Comparison of ENCODE assay signal across 21 cellular contexts in genomic region chr5:146796144-146796543, GRCh38.
"Had no signal": no experiment of that assay in that cellular context is flagged by ENCODE, and none has a peak within 500 bp of the region (broad histone marks: within the 10 kb centered on the region; RNA-seq: fewer than 3 reads in every experiment).

No MANE protein-coding gene starts in this region.

- H3K36me3 Mint-ChIP-seq: activated CD4-positive, alpha-beta memory T cell treated with anti-CD3 and anti-CD28 coated beads for 36 hours; activated naive CD8-positive, alpha-beta T cell treated with anti-CD3 and anti-CD28 coated beads for 36 hours; naive thymus-derived CD4-positive, alpha-beta T cell had no signal

- H3K27me3 Mint-ChIP-seq: activated CD4-positive, alpha-beta memory T cell treated with anti-CD3 and anti-CD28 coated beads for 36 hours; activated naive CD8-positive, alpha-beta T cell treated with anti-CD3 and anti-CD28 coated beads for 36 hours; activated T-cell treated with anti-CD3 and anti-CD28 coated beads, Interleukin-2, amount 50 U/mL, for 24 hours; naive thymus-derived CD4-positive, alpha-beta T cell had no signal

- H3K9me3 Mint-ChIP-seq: activated CD4-positive, alpha-beta memory T cell treated with anti-CD3 and anti-CD28 coated beads for 36 hours; activated naive CD8-positive, alpha-beta T cell treated with anti-CD3 and anti-CD28 coated beads for 36 hours; activated T-cell treated with anti-CD3 and anti-CD28 coated beads, Interleukin-2, amount 50 U/mL, for 24 hours; naive thymus-derived CD4-positive, alpha-beta T cell; T-helper 1 cell treated with Interleukin-12 subunit alpha and Interleukin-12 subunit beta and Interleukin-4 antibody, amounts not matched to agents 30 μg/mL and 1 μg/mL, for 36 hours had no signal

- H3K9me3 ChIP-seq: breast epithelium, left lung, pancreas, psoas muscle, thyroid gland had no signal

- ATAC-seq: left lung; naive thymus-derived CD4-positive, alpha-beta T cell; pancreas; psoas muscle; right cardiac atrium; stimulated activated naive CD8-positive, alpha-beta T cell treated with anti-CD3 and anti-CD28 coated beads, Interleukin-15, Interleukin-2, amounts not matched to agents 100 U/mL and 50 U/mL, for 24 hours had no signal

- H3K36me3 ChIP-seq: breast epithelium, left lung, pancreas, thyroid gland had no signal

- H3K4me3 Mint-ChIP-seq: activated CD4-positive, alpha-beta memory T cell treated with anti-CD3 and anti-CD28 coated beads for 36 hours; activated naive CD8-positive, alpha-beta T cell treated with anti-CD3 and anti-CD28 coated beads for 36 hours; activated T-cell treated with anti-CD3 and anti-CD28 coated beads, Interleukin-2, amount 50 U/mL, for 24 hours; naive thymus-derived CD4-positive, alpha-beta T cell; T-helper 1 cell treated with Interleukin-12 subunit alpha and Interleukin-12 subunit beta and Interleukin-4 antibody, amounts not matched to agents 30 μg/mL and 1 μg/mL, for 36 hours had no signal

- DNase-seq: activated CD4-positive, alpha-beta memory T cell treated with anti-CD3 and anti-CD28 coated beads for 36 hours; activated CD4-positive, alpha-beta T cell treated with anti-CD3 and anti-CD28 coated beads for 48 hours; activated naive CD4-positive, alpha-beta T cell treated with Interleukin-2 at 50 U/mL for 16 hours; activated naive CD8-positive, alpha-beta T cell treated with anti-CD3 and anti-CD28 coated beads for 36 hours; activated T-cell treated with anti-CD3 and anti-CD28 coated beads, Interleukin-2, amount 50 U/mL, for 24 hours; erythroblast; foreskin fibroblast; kidney glomerular epithelial cell; left lung; naive thymus-derived CD4-positive, alpha-beta T cell; pancreas; psoas muscle; right cardiac atrium; stimulated activated CD4-positive, alpha-beta T cell treated with anti-CD3 and anti-CD28 coated beads, Interleukin-4, amount 100 ng/mL, for 24 hours; stimulated activated naive CD8-positive, alpha-beta T cell treated with anti-CD3 and anti-CD28 coated beads, Interleukin-15, Interleukin-2, amounts not matched to agents 100 U/mL and 50 U/mL, for 24 hours; T1000; thyroid gland had no signal

- H3K27ac Mint-ChIP-seq: activated CD4-positive, alpha-beta memory T cell treated with anti-CD3 and anti-CD28 coated beads for 36 hours; activated naive CD8-positive, alpha-beta T cell treated with anti-CD3 and anti-CD28 coated beads for 36 hours; activated T-cell treated with anti-CD3 and anti-CD28 coated beads, Interleukin-2, amount 50 U/mL, for 24 hours; naive thymus-derived CD4-positive, alpha-beta T cell; T-helper 1 cell treated with Interleukin-12 subunit alpha and Interleukin-12 subunit beta and Interleukin-4 antibody, amounts not matched to agents 30 μg/mL and 1 μg/mL, for 36 hours had no signal

- H3K4me3 ChIP-seq: breast epithelium, hepatocyte, left lung, lung, pancreas, psoas muscle, thyroid gland had no signal

- H2AFZ ChIP-seq: hepatocyte had no signal

- H3K4me1 ChIP-seq: breast epithelium, pancreas, psoas muscle, thyroid gland had no signal

- H3K79me2 ChIP-seq: hepatocyte had no signal

- H3K4me2 ChIP-seq: hepatocyte had no signal

- H3K27ac ChIP-seq: breast epithelium, hepatocyte, left lung, pancreas, psoas muscle, thyroid gland had no signal

- H3K27me3 ChIP-seq: breast epithelium, hepatocyte, left lung, pancreas, thyroid gland had no signal
